In genomic region chr12:48084066-48084465, GRCh38 we compare ENCODE assay signal across 11 cellular contexts. TPM values are rescaled to one million over a fixed set of nuclear protein-coding genes. Genes with fewer than 3 reads are reported as not detected.
A peak's percentile ranks its signal among the peaks of the same experiment; 100 is the strongest.
DNase-seq lines count a peak whose midpoint lies in the region; ATAC-seq, FAIRE-seq and TF ChIP-seq lines count a peak whose summit lies in the region.
"Had no signal": no experiment of that assay in that cellular context is flagged by ENCODE, and none has a peak within 500 bp of the region (broad histone marks: within the 10 kb centered on the region; RNA-seq: fewer than 3 reads in every experiment).

No MANE protein-coding gene starts in this region.

- in situ Hi-C loops in astrocyte of the cerebellum (cut with HindIII; ENCODE audit: low sequenced_read_pairs), result loop anchor here (5.0 kb wide), 1 partner anchor 93 kb away; no protein-coding TSS in a partner anchor
- in situ Hi-C loops in HepG2 (cut with HindIII; ENCODE audit: extremely low pct_ligation_motif_present, low pct_unique_long_range_greater_than_20kb), result loop anchor here (10.0 kb wide), 1 partner anchor 81 kb away; no protein-coding TSS in a partner anchor

- no peaks in the 10 kb centered on the region for H4K20me1 ChIP-seq in HCT116 (ENCODE audit: insufficient read depth)
- H4K20me1 ChIP-seq in HepG2 (ENCODE audit: insufficient read depth, low read length), result no peaks in the 10 kb centered on the region

- no peaks in the 10 kb centered on the region for H3K27me3 Mint-ChIP-seq in CD8-positive, alpha-beta T cell (ENCODE audit: low read depth)
- H3K27me3 Mint-ChIP-seq: stimulated activated naive CD8-positive, alpha-beta T cell treated with anti-CD3 and anti-CD28 coated beads, Interleukin-15, Interleukin-2, amounts not matched to agents 100 ng/mL and 50 ng/mL, for 24 hours had no signal

- intact Hi-C loops in HCT116 (cut with micrococcal nuclease) (loop anchor here (1.0 kb wide), 2 partner anchors 81 to 534 kb away; no protein-coding TSS in a partner anchor), HepG2 (cut with micrococcal nuclease; ENCODE audit: unreplicated experiment) (loop anchor here (1.0 kb wide), 1 partner anchor 81 kb away; no protein-coding TSS in a partner anchor), vagina (cut with DNase I) (no loop called here)
- intact Hi-C loops in CD8-positive, alpha-beta T cell (cut with DNase I, micrococcal nuclease), result loop anchor here (1.0 to 10.0 kb wide), 5 partner anchors 81 to 533 kb away; no protein-coding TSS in a partner anchor

- CTCF ChIA-PET in HCT116 (lab: Charles Lee), result interaction anchor here (0.9 to 1.5 kb wide), 3 partner anchors 81 to 371 kb away, joined by 4 to 6 read pairs (median 5); no protein-coding TSS in a partner anchor
- CTCF ChIA-PET in HepG2 (lab: Yijun Ruan, JAX; ENCODE audit: low intra/inter-chr PET ratio, low total read pairs), result interaction anchor here (1.2 to 1.4 kb wide), 2 partner anchors 81 to 106 kb away, joined by 5 to 6 read pairs; no protein-coding TSS in a partner anchor
- CTCF ChIA-PET in CD8-positive, alpha-beta T cell (lab: Charles Lee), result interaction anchor here (0.7 to 1.2 kb wide), 5 partner anchors 80 to 110 kb away, joined by 3 to 4 read pairs (median 3); no protein-coding TSS in a partner anchor

- no peaks in the 10 kb centered on the region for H3K9me3 Mint-ChIP-seq in CD8-positive, alpha-beta T cell
- H3K9me3 Mint-ChIP-seq: activated naive CD4-positive, alpha-beta T cell treated with anti-CD3 and anti-CD28 coated beads for 36 hours; stimulated activated naive CD8-positive, alpha-beta T cell treated with anti-CD3 and anti-CD28 coated beads, Interleukin-15, Interleukin-2, amounts not matched to agents 100 ng/mL and 50 ng/mL, for 24 hours had no signal

- H3K4me3 ChIP-seq in AG09309 (ENCODE audit: control insufficient read depth, low read depth, low read length) (no peak overlapping the region), HCT116 (replicated peaks in 1 of 2; ENCODE audit: low read depth in 1 of 2, low read length in 2 of 2) (no peak overlapping the region), astrocyte of the cerebellum (ENCODE audit: low read depth, low read length) (no peak overlapping the region), HepG2 (replicated peaks in 1 of 3; ENCODE audit: insufficient read depth in 1 of 3, low read depth in 2 of 3, low read length in 3 of 3) (no peak overlapping the region), vagina (no peak overlapping the region)
- H3K4me3 ChIP-seq in CD8-positive, alpha-beta T cell (ENCODE audit: low read depth, low read length), result no peak overlapping the region
- H3K4me3 ChIP-seq: HAP-1 had no signal

- no peak overlapping the region for H3K27ac ChIP-seq in HCT116 (ENCODE audit: low read depth, low read length)
- H3K27ac ChIP-seq in HepG2 (ENCODE audit: extremely low read length, insufficient read depth, low read length), result no peak overlapping the region
- no peak overlapping the region for H3K27ac ChIP-seq in vagina
- H3K27ac ChIP-seq in CD8-positive, alpha-beta T cell (ENCODE audit: low read depth, low read length), result no peak overlapping the region

- DNase-seq in AG09309 (ENCODE audit: low read depth) (no peak), HCT116 (ENCODE audit: low read depth, low spot score) (no peak), astrocyte of the cerebellum (ENCODE audit: low read depth) (peak; percentile 9), HepG2 (ENCODE audit: low spot score) (no peak), vagina (ENCODE audit: extremely low spot score in 2 of 2) (no peak), urothelium cell line (ENCODE audit: low spot score) (no peak)
- no peak for DNase-seq in CD8-positive, alpha-beta T cell
- DNase-seq: activated naive CD4-positive, alpha-beta T cell treated with anti-CD3 and anti-CD28 coated beads for 36 hours had no signal

- FAIRE-seq in HepG2 (lab: Jason Lieb, UNC) (no peak), urothelium cell line (lab: Jason Lieb, UNC) (no peak)

- no peaks in the 10 kb centered on the region for H3K27me3 ChIP-seq in HCT116 (ENCODE audit: insufficient read depth, low read length)
- H3K27me3 ChIP-seq in HepG2 (ENCODE audit: control insufficient read depth in 1 of 2, insufficient read depth in 2 of 2, low read length in 2 of 2), result no peaks in the 10 kb centered on the region
- no peaks in the 10 kb centered on the region for H3K27me3 ChIP-seq in vagina
- no peaks in the 10 kb centered on the region for H3K27me3 ChIP-seq in CD8-positive, alpha-beta T cell (ENCODE audit: insufficient read depth, low read length)

- no TSS peak for BruUV-seq in HCT116 (replicated peaks; lab: Mats Ljungman, UMichigan)
- BruUV-seq in HepG2 (replicated peaks; lab: Mats Ljungman, UMichigan), result no TSS peak

- TF ChIP-seq CTCF in AG09309 (IDR thresholded peaks at IDR 0.05; ENCODE audit: control insufficient read depth, insufficient read depth, low read depth, low read length, missing control alignments), result peak; percentile 18
- peak in 2 of 3 experiments; percentile 34 to 42; a peak in 2 of 6 replicates for TF ChIP-seq CTCF in HCT116 (IDR thresholded peaks at IDR 0.05 in 2 of 3, conservative IDR thresholded peaks at IDR 0.05 in 1 of 3; ENCODE audit: borderline replicate concordance in 1 of 3, insufficient read depth in 1 of 3, low read depth in 2 of 3, low read length in 2 of 3)
- no peak for TF ChIP-seq CTCF in astrocyte of the cerebellum (IDR thresholded peaks at IDR 0.05; ENCODE audit: low read depth, low read length, missing control alignments)
- TF ChIP-seq CTCF in HepG2 (CRISPR knock-in tag; IDR thresholded peaks at IDR 0.05), result no peak
- TF ChIP-seq CTCF in vagina (IDR thresholded peaks at IDR 0.05), result no peak
- TF ChIP-seq CTCF in CD8-positive, alpha-beta T cell (IDR thresholded peaks at IDR 0.05), result no peak

- no peak for TF ChIP-seq EP300 in HepG2 (IDR thresholded peaks at IDR 0.05; ENCODE audit: low read depth in 2 of 2, low read length in 2 of 2)
- no peak for TF ChIP-seq EP300 in HepG2 (CRISPR knock-in tag; IDR thresholded peaks at IDR 0.05; ENCODE audit: borderline replicate concordance)

- H3K9ac ChIP-seq in HCT116 (ENCODE audit: low read length) (no peak overlapping the region), HepG2 (ENCODE audit: insufficient read depth, low read depth, low read length) (no peak overlapping the region)

- no peak overlapping the region for H3K4me3 Mint-ChIP-seq in CD8-positive, alpha-beta T cell
- H3K4me3 Mint-ChIP-seq: activated naive CD4-positive, alpha-beta T cell treated with anti-CD3 and anti-CD28 coated beads for 36 hours; stimulated activated naive CD8-positive, alpha-beta T cell treated with anti-CD3 and anti-CD28 coated beads, Interleukin-15, Interleukin-2, amounts not matched to agents 100 ng/mL and 50 ng/mL, for 24 hours had no signal

- H3K4me1 Mint-ChIP-seq in CD8-positive, alpha-beta T cell (ENCODE audit: low read depth), result no peaks in the 10 kb centered on the region

- H3K79me2 ChIP-seq in HCT116 (ENCODE audit: insufficient read depth, low read length) (no peaks in the 10 kb centered on the region), HepG2 (ENCODE audit: insufficient read depth, low read length) (no peaks in the 10 kb centered on the region)

- 100% methylated on average over 1 of the region's 1 CpG for WGBS in HepG2 (ENCODE audit: low lambda C conversion rate)

- H3K4me1 ChIP-seq in HCT116 (ENCODE audit: control insufficient read depth in 1 of 2, insufficient read depth in 2 of 2, low read length in 2 of 2) (no peaks in the 10 kb centered on the region), HepG2 (ENCODE audit: insufficient read depth, low read length) (no peaks in the 10 kb centered on the region), vagina (no peaks in the 10 kb centered on the region)
- H3K4me1 ChIP-seq in CD8-positive, alpha-beta T cell (ENCODE audit: insufficient read depth, low read length), result no peaks in the 10 kb centered on the region
- H3K4me1 ChIP-seq: HAP-1 had no signal

- H3K36me3 ChIP-seq in HCT116 (ENCODE audit: control insufficient read depth in 1 of 2, insufficient read depth in 2 of 2, low read length in 2 of 2) (peaks cover 28 to 30% of the 10 kb centered on the region in 2 experiments; a peak in 3 of 4 replicates), HepG2 (replicated peaks in 1 of 2; ENCODE audit: control insufficient read depth in 1 of 2, insufficient read depth in 2 of 2, low read length in 2 of 2) (peaks cover 9 to 43% of the 10 kb centered on the region in 2 experiments), vagina (peaks cover 0 to 29% of the 10 kb centered on the region in 2 donors)
- peaks cover 12% of the 10 kb centered on the region for H3K36me3 ChIP-seq in CD8-positive, alpha-beta T cell (ENCODE audit: insufficient read depth, low read length)

- H3K4me2 ChIP-seq in HCT116 (ENCODE audit: low read length) (no peak overlapping the region), HepG2 (ENCODE audit: low read depth, low read length) (no peak overlapping the region)

- POLR2A ChIA-PET in HCT116 (lab: Charles Lee), result no interaction called here
- POLR2A ChIA-PET in HepG2 (lab: Yijun Ruan, JAX), result no interaction called here
- POLR2A ChIA-PET in CD8-positive, alpha-beta T cell (lab: Charles Lee), result interaction anchor here (0.6 to 0.8 kb wide), 2 partner anchors 46 to 1906 kb away, joined by 3 to 4 read pairs; no protein-coding TSS in a partner anchor

- TF ChIP-seq RAD21 in HCT116 (IDR thresholded peaks at IDR 0.05; ENCODE audit: low read depth) (peak; percentile 46), HepG2 (CRISPR knock-in tag; IDR thresholded peaks at IDR 0.05) (no peak)

- no peak overlapping the region for H3K27ac Mint-ChIP-seq in CD8-positive, alpha-beta T cell
- H3K27ac Mint-ChIP-seq: activated naive CD4-positive, alpha-beta T cell treated with anti-CD3 and anti-CD28 coated beads for 36 hours; stimulated activated naive CD8-positive, alpha-beta T cell treated with anti-CD3 and anti-CD28 coated beads, Interleukin-15, Interleukin-2, amounts not matched to agents 100 ng/mL and 50 ng/mL, for 24 hours had no signal

- H3K36me3 Mint-ChIP-seq in CD8-positive, alpha-beta T cell, result peaks cover 78% of the 10 kb centered on the region

- no peaks in the 10 kb centered on the region for H3K9me2 ChIP-seq in HCT116 (ENCODE audit: insufficient read depth)

- ATAC-seq in HCT116 (no peak), HepG2 (no peak), GM18511 (IDR thresholded peaks at IDR 0.05; ENCODE audit: unreplicated experiment) (no peak)
- no peak for ATAC-seq in CD8-positive, alpha-beta T cell

- H3K9me3 ChIP-seq in HCT116 (ENCODE audit: control insufficient read depth in 1 of 2, insufficient read depth in 1 of 2, low read depth in 1 of 2, low read length in 2 of 2), result no peaks in the 10 kb centered on the region
- H3K9me3 ChIP-seq in HepG2 (ENCODE audit: low read length), result no peaks in the 10 kb centered on the region
- no peaks in the 10 kb centered on the region for H3K9me3 ChIP-seq in vagina
- H3K9me3 ChIP-seq in CD8-positive, alpha-beta T cell (ENCODE audit: low read length), result no peaks in the 10 kb centered on the region
- H3K9me3 ChIP-seq: HAP-1 had no signal

- RAD21 ChIA-PET in HCT116 (lab: Charles Lee; ENCODE audit: low non-redundant PET in 1 of 2, low total read pairs in 2 of 2, uncharacterized antibody in 2 of 2, unreplicated experiment in 2 of 2), result interaction anchor here in 1 of 2 experiments (0.7 kb wide), 1 partner anchor 103 kb away, joined by 3 read pairs; no protein-coding TSS in a partner anchor

- no peak overlapping the region for H2AFZ ChIP-seq in HCT116 (ENCODE audit: low read depth, low read length, poor library complexity, severe bottlenecking)
- H2AFZ ChIP-seq in HepG2 (ENCODE audit: low read length), result no peak overlapping the region

- TF ChIP-seq POLR2A in HCT116 (IDR thresholded peaks at IDR 0.05; ENCODE audit: borderline replicate concordance, extremely low read depth, insufficient read depth, insufficient read length) (no peak), HepG2 (IDR thresholded peaks at IDR 0.05; ENCODE audit: insufficient read depth in 1 of 2, low read depth in 2 of 2, low read length in 2 of 2) (no peak), vagina (IDR thresholded peaks at IDR 0.05) (no peak)

RNA-seq across cellular contexts. Expression of gene SENP1, which starts 21.8 kb away (rescaled TPM):
- total RNA-seq in HCT116 (2021; ENCODE audit: unreplicated experiment) (17.7 TPM), HepG2 (2016; rRNA removed; fragmentation: Illumina TruSeq; extraction: Trizol) (20.2 and 25.3 TPM in 2 replicates), vagina (21.4 TPM)
- 3.4 and 4.7 TPM in 2 replicates for polyA plus RNA-seq in HCT116 (2012)
- 13.5 and 17.7 TPM in 2 replicates for total RNA-seq in HepG2 (2016; cell fraction: cytosol; rRNA removed; fragmentation: Illumina TruSeq; extraction: Trizol; ENCODE audit: low read depth)
- 18.9 and 26.5 TPM in 2 replicates for total RNA-seq in HepG2 (2016; cell fraction: insoluble cytoplasmic fraction; rRNA removed; fragmentation: Illumina TruSeq; extraction: Trizol)
- 20.1 and 21.6 TPM in 2 replicates for total RNA-seq in HepG2 (2016; cell fraction: membrane; rRNA removed; fragmentation: Illumina TruSeq; extraction: Trizol)
- 17.7 and 21.1 TPM in 2 replicates for total RNA-seq in HepG2 (2016; cell fraction: nucleus; rRNA removed; fragmentation: Illumina TruSeq; extraction: Trizol)
- polyA plus RNA-seq in HepG2 (2011; rRNA removed), result 9.6 and 14.0 TPM in 2 replicates
- polyA plus RNA-seq in HepG2 (2011; cell fraction: cytosol; rRNA removed), result 4.4 and 6.7 TPM in 2 replicates
- polyA plus RNA-seq in HepG2 (2011; cell fraction: nucleus; rRNA removed), result 4.4 and 4.5 TPM in 2 replicates
- polyA plus RNA-seq in HepG2 (2012), result 4.5 and 6.5 TPM in 2 replicates
- polyA plus RNA-seq in HepG2 (2016; cell fraction: cytosol; fragmentation: Illumina TruSeq; extraction: Trizol; ENCODE audit: low read depth), result 1.7 and 1.8 TPM in 2 replicates
- polyA plus RNA-seq in HepG2 (2016; cell fraction: insoluble cytoplasmic fraction; fragmentation: Illumina TruSeq; extraction: Trizol; ENCODE audit: low read depth), result 20.0 and 22.8 TPM in 2 replicates
- polyA plus RNA-seq in HepG2 (2016; cell fraction: membrane; fragmentation: Illumina TruSeq; extraction: Trizol; ENCODE audit: low read depth), result 7.5 and 7.8 TPM in 2 replicates
- polyA plus RNA-seq in HepG2 (2016; cell fraction: nucleus; fragmentation: Illumina TruSeq; extraction: Trizol; ENCODE audit: insufficient read depth, low read depth), result 15.1 and 16.2 TPM in 2 replicates
- 8.9 and 48.8 TPM in 2 replicates for polyA minus RNA-seq in HepG2 (2011; rRNA and poly(A)+ RNA removed; ENCODE audit: low replicate concordance)
- polyA minus RNA-seq in HepG2 (2011; cell fraction: cytosol; rRNA and poly(A)+ RNA removed), result 10.4 and 11.8 TPM in 2 replicates
- polyA minus RNA-seq in HepG2 (2011; cell fraction: nucleus; rRNA and poly(A)+ RNA removed), result 31.7 and 39.7 TPM in 2 replicates
- 10 to 100 TPM; 24.4 to 24.6 TPM for total RNA-seq in CD8-positive, alpha-beta T cell

RNA-seq across cellular contexts. Expression of gene PFKM, which starts 35.1 kb away (rescaled TPM):
- total RNA-seq in HCT116 (2021; ENCODE audit: unreplicated experiment) (144 TPM), HepG2 (2016; rRNA removed; fragmentation: Illumina TruSeq; extraction: Trizol) (1.4 and 2.4 TPM in 2 replicates), vagina (29.0 TPM)
- polyA plus RNA-seq in HCT116 (2012), result 77.6 and 87.3 TPM in 2 replicates
- total RNA-seq in HepG2 (2016; cell fraction: cytosol; rRNA removed; fragmentation: Illumina TruSeq; extraction: Trizol; ENCODE audit: low read depth), result 0.44 and 0.61 TPM in 2 replicates
- 2.2 and 2.4 TPM in 2 replicates for total RNA-seq in HepG2 (2016; cell fraction: insoluble cytoplasmic fraction; rRNA removed; fragmentation: Illumina TruSeq; extraction: Trizol)
- total RNA-seq in HepG2 (2016; cell fraction: membrane; rRNA removed; fragmentation: Illumina TruSeq; extraction: Trizol), result 0.48 and 0.77 TPM in 2 replicates
- 2.4 and 2.6 TPM in 2 replicates for total RNA-seq in HepG2 (2016; cell fraction: nucleus; rRNA removed; fragmentation: Illumina TruSeq; extraction: Trizol)
- polyA plus RNA-seq in HepG2 (2011; rRNA removed), result 1.9 and 4.3 TPM in 2 replicates
- 1.2 and 2.3 TPM in 2 replicates for polyA plus RNA-seq in HepG2 (2011; cell fraction: cytosol; rRNA removed)
- polyA plus RNA-seq in HepG2 (2011; cell fraction: nucleus; rRNA removed), result 6.0 and 7.7 TPM in 2 replicates
- 3.0 and 3.6 TPM in 2 replicates for polyA plus RNA-seq in HepG2 (2012)
- 0.18 and 0.24 TPM in 2 replicates for polyA plus RNA-seq in HepG2 (2016; cell fraction: cytosol; fragmentation: Illumina TruSeq; extraction: Trizol; ENCODE audit: low read depth)
- 0.81 and 1.2 TPM in 2 replicates for polyA plus RNA-seq in HepG2 (2016; cell fraction: insoluble cytoplasmic fraction; fragmentation: Illumina TruSeq; extraction: Trizol; ENCODE audit: low read depth)
- 0.40 and 0.65 TPM in 2 replicates for polyA plus RNA-seq in HepG2 (2016; cell fraction: membrane; fragmentation: Illumina TruSeq; extraction: Trizol; ENCODE audit: low read depth)
- polyA plus RNA-seq in HepG2 (2016; cell fraction: nucleus; fragmentation: Illumina TruSeq; extraction: Trizol; ENCODE audit: insufficient read depth, low read depth), result 1.8 and 2.6 TPM in 2 replicates
- polyA minus RNA-seq in HepG2 (2011; rRNA and poly(A)+ RNA removed; ENCODE audit: low replicate concordance), result 5.0 and 177 TPM in 2 replicates
- polyA minus RNA-seq in HepG2 (2011; cell fraction: cytosol; rRNA and poly(A)+ RNA removed), result 2.4 and 4.5 TPM in 2 replicates
- 2.8 and 3.9 TPM in 2 replicates for polyA minus RNA-seq in HepG2 (2011; cell fraction: nucleus; rRNA and poly(A)+ RNA removed)
- total RNA-seq in CD8-positive, alpha-beta T cell, result 1 to 10 TPM; 6.0 to 6.9 TPM

Comparison
In these comparisons a context has a peak if more than half of its experiments do, and no peak if none do; other contexts are left out.
1. CTCF ChIP-seq: peak in AG09309 (single experiment) and HCT116 (2 of 3); none in astrocyte of the cerebellum (single experiment), HepG2 (single experiment), vagina (0 of 3) and CD8-positive, alpha-beta T cell (single experiment).